29 cellular contexts compared by ENCODE assay signal in genomic region chr17:73806768-73807167, GRCh38.
DNase-seq lines count a peak whose midpoint lies in the region; ATAC-seq, FAIRE-seq and TF ChIP-seq lines count a peak whose summit lies in the region.
"Had no signal": no experiment of that assay in that cellular context is flagged by ENCODE, and none has a peak within 500 bp of the region (broad histone marks: within the 10 kb centered on the region; RNA-seq: fewer than 3 reads in every experiment).

No MANE protein-coding gene starts in this region.

- H3K4me2 ChIP-seq in HepG2 (ENCODE audit: low read depth, low read length): no peak overlapping the region
- H3K4me2 ChIP-seq: A549; BLaER1; BLaER1 treated with 17β-estradiol and CSF1 and Interleukin-3, amounts not matched to agents 10 nM and 100 nM had no signal

- TF ChIP-seq CTCF in HepG2 (CRISPR knock-in tag; IDR thresholded peaks at IDR 0.05) (no peak), right lobe of liver (IDR thresholded peaks at IDR 0.05) (no peak)

- H2AFZ ChIP-seq in HepG2 (ENCODE audit: low read length): no peak overlapping the region

- H3K9me3 ChIP-seq in HepG2 (ENCODE audit: low read length): peaks cover 18% of the 10 kb centered on the region
- peaks cover 0 to 3% (median 0%) of the 10 kb centered on the region in 4 donors for H3K9me3 ChIP-seq in right lobe of liver
- H3K9me3 ChIP-seq: BE2C, Caco-2 had no signal

- no peak overlapping the region for H3K9ac ChIP-seq in HepG2 (ENCODE audit: insufficient read depth, low read depth, low read length)
- H3K9ac ChIP-seq: BLaER1; BLaER1 treated with 17β-estradiol and CSF1 and Interleukin-3, amounts not matched to agents 10 nM and 100 nM had no signal

- no TSS peak for BruUV-seq in HepG2 (replicated peaks; lab: Mats Ljungman, UMichigan)

- H3K79me2 ChIP-seq in HepG2 (ENCODE audit: insufficient read depth, low read length): no peaks in the 10 kb centered on the region

- TF ChIP-seq POLR2A in HepG2 (IDR thresholded peaks at IDR 0.05; ENCODE audit: insufficient read depth in 1 of 2, low read depth in 2 of 2, low read length in 2 of 2) (no peak), right lobe of liver (IDR thresholded peaks at IDR 0.05) (no peak)

- ATAC-seq in HepG2: no peak
- ATAC-seq in right lobe of liver: no peak
- ATAC-seq: A549; CD8-positive, alpha-beta T cell had no signal

- no peak for TF ChIP-seq EP300 in HepG2 (IDR thresholded peaks at IDR 0.05; ENCODE audit: low read depth in 2 of 2, low read length in 2 of 2)
- no peak for TF ChIP-seq EP300 in HepG2 (CRISPR knock-in tag; IDR thresholded peaks at IDR 0.05; ENCODE audit: borderline replicate concordance)

- POLR2A ChIA-PET in HepG2 (lab: Yijun Ruan, JAX): no interaction called here

- no peak for TF ChIP-seq RAD21 in HepG2 (CRISPR knock-in tag; IDR thresholded peaks at IDR 0.05)

- H3K4me1 ChIP-seq in HepG2 (ENCODE audit: insufficient read depth, low read length): peaks cover 31% of the 10 kb centered on the region
- H3K4me1 ChIP-seq in right lobe of liver: no peaks in the 10 kb centered on the region
- H3K4me1 ChIP-seq: BE2C, Caco-2 had no signal

- DNase-seq in HepG2 (ENCODE audit: low spot score) (no peak), right lobe of liver (no peak)
- DNase-seq: 8988T; ACHN; AML-193; BE2C; C1 segment of cervical spinal cord; Caco-2; Calu3; CD4-positive, alpha-beta memory T cell; CD4-positive, alpha-beta T cell; CD4-positive, CD25-positive, alpha-beta regulatory T cell; CD8-positive, alpha-beta memory T cell; CD8-positive, alpha-beta T cell; COR-L47; DMS 273 treated with DMSO at 0.1 percent for 48 hours; DMS153; DMS53; DMS79; DMS79 treated with DMSO at 0.1 percent for 48 hours; DND-41; EL had no signal

- no peaks in the 10 kb centered on the region for H4K20me1 ChIP-seq in HepG2 (ENCODE audit: insufficient read depth, low read length)
- H4K20me1 ChIP-seq: BLaER1; BLaER1 treated with 17β-estradiol and CSF1 and Interleukin-3, amounts not matched to agents 10 nM and 100 nM had no signal

- H3K27ac ChIP-seq in HepG2 (ENCODE audit: extremely low read length, insufficient read depth, low read length) (no peak overlapping the region), right lobe of liver (no peak overlapping the region)
- H3K27ac ChIP-seq: 22Rv1; A549; BLaER1; BLaER1 treated with 17β-estradiol and CSF1 and Interleukin-3, amounts not matched to agents 10 nM and 100 nM; C4-2B had no signal

- FAIRE-seq in HepG2 (lab: Jason Lieb, UNC): no peak
- FAIRE-seq: A204.1, D721Med had no signal

- in situ Hi-C loops in HepG2 (cut with HindIII; ENCODE audit: extremely low pct_ligation_motif_present, low pct_unique_long_range_greater_than_20kb): no loop called here

- CTCF ChIA-PET in HepG2 (lab: Yijun Ruan, JAX; ENCODE audit: low intra/inter-chr PET ratio, low total read pairs): no interaction called here

- no peaks in the 10 kb centered on the region for H3K36me3 ChIP-seq in HepG2 (replicated peaks in 1 of 2; ENCODE audit: control insufficient read depth in 1 of 2, insufficient read depth in 2 of 2, low read length in 2 of 2)
- no peaks in the 10 kb centered on the region for H3K36me3 ChIP-seq in right lobe of liver
- H3K36me3 ChIP-seq: BE2C; BLaER1; BLaER1 treated with 17β-estradiol and CSF1 and Interleukin-3, amounts not matched to agents 10 nM and 100 nM had no signal

- intact Hi-C loops in HepG2 (cut with micrococcal nuclease; ENCODE audit: unreplicated experiment): no loop called here
- intact Hi-C loops in right lobe of liver (cut with DNase I): no loop called here

- H3K4me3 ChIP-seq in HepG2 (replicated peaks in 1 of 3; ENCODE audit: insufficient read depth in 1 of 3, low read depth in 2 of 3, low read length in 3 of 3) (no peak overlapping the region), right lobe of liver (no peak overlapping the region)
- H3K4me3 ChIP-seq: A549; BLaER1; BLaER1 treated with 17β-estradiol and CSF1 and Interleukin-3, amounts not matched to agents 10 nM and 100 nM had no signal

- H3K27me3 ChIP-seq in HepG2 (ENCODE audit: control insufficient read depth in 1 of 2, insufficient read depth in 2 of 2, low read length in 2 of 2) (no peaks in the 10 kb centered on the region), right lobe of liver (no peaks in the 10 kb centered on the region)
- H3K27me3 ChIP-seq: BE2C; BLaER1; BLaER1 treated with 17β-estradiol and CSF1 and Interleukin-3, amounts not matched to agents 10 nM and 100 nM had no signal

- WGBS in HepG2 (ENCODE audit: low lambda C conversion rate): 91% methylated on average over 1 of the region's 1 CpG
- 83% methylated on average over 1 of the region's 1 CpG for WGBS in right lobe of liver (ENCODE audit: insufficient coverage, low coverage, low lambda C conversion rate, missing lambda C conversion rate)

TF ChIP-seq in HepG2, 621 proteins besides CTCF, POLR2A, EP300 and RAD21:
- peak; percentile 96 for TF ChIP-seq ZNF564 (CRISPR knock-in tag; IDR thresholded peaks at IDR 0.05)
- no peak for TF ChIP-seq KDM5A (IDR thresholded peaks at IDR 0.05; ENCODE audit: borderline replicate concordance, low read length)
